Comparison of ENCODE assay signal across 8 cellular contexts in the genomic region with DNA sequence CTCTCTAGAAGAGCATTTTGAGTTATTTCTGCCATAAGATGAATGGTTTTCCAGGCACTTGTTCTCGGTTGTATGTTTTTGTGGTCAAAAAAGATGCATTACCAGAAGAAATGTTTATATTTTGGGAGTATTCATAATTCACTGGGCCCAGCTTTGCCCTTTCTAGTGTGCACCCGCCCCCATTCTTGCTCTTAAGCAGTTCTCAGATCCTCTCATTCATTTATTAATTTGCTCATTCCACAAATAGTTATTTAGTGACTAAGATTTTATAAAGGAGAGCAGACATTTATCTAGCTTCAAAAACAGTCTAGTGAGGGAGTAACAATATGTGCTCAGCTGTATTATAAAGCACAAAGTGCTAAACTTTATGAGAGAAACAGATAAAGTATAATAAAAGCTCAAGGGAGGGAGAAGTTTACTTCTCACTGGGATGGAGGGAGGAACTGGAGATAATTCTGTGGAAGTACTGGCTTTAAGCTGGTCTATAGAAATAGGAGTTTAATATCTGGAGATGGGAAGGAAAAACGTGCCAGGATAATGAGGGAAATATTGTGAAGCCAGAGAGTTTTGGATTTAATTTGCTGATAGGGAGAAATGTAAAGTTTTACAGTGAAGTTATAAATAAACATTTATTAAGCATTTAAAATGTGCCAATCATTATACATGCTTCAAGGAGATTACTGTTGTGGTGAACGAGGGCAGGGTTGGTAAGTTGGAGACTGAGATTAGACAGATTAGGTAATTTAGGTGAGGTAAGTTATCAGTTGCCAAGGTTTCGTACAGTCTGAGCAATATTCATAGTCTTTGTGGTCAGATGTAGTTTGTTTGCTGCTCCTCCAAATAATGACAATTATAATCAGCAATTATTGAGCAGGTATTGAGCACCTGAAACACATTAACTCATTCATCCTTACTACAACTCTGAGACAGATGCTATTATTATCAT. TPM values are rescaled to one million over a fixed set of nuclear protein-coding genes. Genes with fewer than 3 reads are reported as not detected.
DNase-seq lines count a peak whose midpoint lies in the region; ATAC-seq, FAIRE-seq and TF ChIP-seq lines count a peak whose summit lies in the region.

No MANE protein-coding gene starts in this region.

- H3K27me3 ChIP-seq in gastroesophageal sphincter, result no peaks in the 10 kb centered on the region

- POLR2A ChIA-PET in activated CD8-positive, alpha-beta T cell treated with anti-CD3 and anti-CD28 coated beads, Interleukin-2, amount 10 ng/mL, durations not matched to agents 7 days and 5 days (lab: Charles Lee), result interaction anchor here (0.9 to 5.2 kb wide), 3 partner anchors 11 to 70 kb away, joined by 3 to 121 read pairs (median 67); partner anchors contain the start of gene MACF1

- H3K36me3 ChIP-seq in gastroesophageal sphincter, result no peaks in the 10 kb centered on the region

- FAIRE-seq in H54 (lab: Jason Lieb, UNC), result no peak

- TF ChIP-seq CTCF in gastroesophageal sphincter (IDR thresholded peaks at IDR 0.05), result no peak

- H3K4me3 Mint-ChIP-seq in activated CD8-positive, alpha-beta T cell treated with anti-CD3 and anti-CD28 coated beads, Interleukin-2, amount 10 ng/mL, durations not matched to agents 7 days and 5 days, result peak overlapping the region; percentile 71

- H3K9me3 ChIP-seq in gastroesophageal sphincter, result no peaks in the 10 kb centered on the region

- peaks cover 19 to 85% (median 38%) of the 10 kb centered on the region in 3 donors for H3K4me1 ChIP-seq in gastroesophageal sphincter

- no peak for TF ChIP-seq POLR2A in gastroesophageal sphincter (IDR thresholded peaks at IDR 0.05)
- no peak for TF ChIP-seq POLR2A in H54 (IDR thresholded peaks at IDR 0.05; ENCODE audit: low read depth, low read length)

- DNase-seq in activated CD4-positive, CD25-positive, alpha-beta regulatory T cell treated with anti-CD3 and anti-CD28 coated beads, Interleukin-2, amount 50 U/mL, for 72 hours, result no peak
- DNase-seq in activated CD8-positive, alpha-beta T cell treated with anti-CD3 and anti-CD28 coated beads, Interleukin-2, amount 10 ng/mL, durations not matched to agents 7 days and 5 days, result peak; percentile 43
- no peak for DNase-seq in substantia nigra (lab: John Stamatoyannopoulos, UW)
- DNase-seq in GM19238 (ENCODE audit: insufficient read length, low spot score), result no peak
- no peak for DNase-seq in H54 (ENCODE audit: insufficient read length, low spot score)

- H3K27ac ChIP-seq in gastroesophageal sphincter (peak overlapping the region; percentile 78 to 91 (median 82)), substantia nigra (ENCODE audit: low read depth, low read length, poor library complexity, severe bottlenecking) (peak overlapping the region; percentile 1)

- no peaks in the 10 kb centered on the region for H3K36me3 Mint-ChIP-seq in activated CD8-positive, alpha-beta T cell treated with anti-CD3 and anti-CD28 coated beads, Interleukin-2, amount 10 ng/mL, durations not matched to agents 7 days and 5 days (ENCODE audit: low read depth)

- no peaks in the 10 kb centered on the region for H3K9me3 Mint-ChIP-seq in activated CD8-positive, alpha-beta T cell treated with anti-CD3 and anti-CD28 coated beads, Interleukin-2, amount 10 ng/mL, durations not matched to agents 7 days and 5 days (ENCODE audit: insufficient read depth)

- TF ChIP-seq EP300 in gastroesophageal sphincter (IDR thresholded peaks at IDR 0.05), result no peak

- CTCF ChIA-PET in activated CD8-positive, alpha-beta T cell treated with anti-CD3 and anti-CD28 coated beads, Interleukin-2, amount 10 ng/mL, durations not matched to agents 7 days and 5 days (lab: Charles Lee), result interaction anchor here (0.9 to 9.5 kb wide), 5 partner anchors 10 to 216 kb away, joined by 4 to 540 read pairs (median 92); partner anchors contain the start of gene MACF1

- WGBS in gastroesophageal sphincter (ENCODE audit: low coverage in 1 of 2), 2 donors, result 16 to 24% methylated on average over 5 of the region's 5 CpGs

- peak; percentile 18 to 25 for ATAC-seq in activated CD4-positive, CD25-positive, alpha-beta regulatory T cell treated with anti-CD3 and anti-CD28 coated beads, Interleukin-2, amount 50 U/mL, for 24 hours
- ATAC-seq in activated CD8-positive, alpha-beta T cell treated with anti-CD3 and anti-CD28 coated beads, Interleukin-2, amount 10 ng/mL, durations not matched to agents 7 days and 5 days, result peak; percentile 21
- no peak for ATAC-seq in gastroesophageal sphincter
- ATAC-seq in GM18519 (IDR thresholded peaks at IDR 0.05; ENCODE audit: low FRiP score, unreplicated experiment), result no peak

- no peaks in the 10 kb centered on the region for H3K27me3 Mint-ChIP-seq in activated CD8-positive, alpha-beta T cell treated with anti-CD3 and anti-CD28 coated beads, Interleukin-2, amount 10 ng/mL, durations not matched to agents 7 days and 5 days (ENCODE audit: low read depth)

- no peak overlapping the region for H3K4me3 ChIP-seq in gastroesophageal sphincter

- peaks cover 80% of the 10 kb centered on the region for H3K4me1 Mint-ChIP-seq in activated CD8-positive, alpha-beta T cell treated with anti-CD3 and anti-CD28 coated beads, Interleukin-2, amount 10 ng/mL, durations not matched to agents 7 days and 5 days (ENCODE audit: low read depth)

- peak overlapping the region; percentile 98 for H3K27ac Mint-ChIP-seq in activated CD8-positive, alpha-beta T cell treated with anti-CD3 and anti-CD28 coated beads, Interleukin-2, amount 10 ng/mL, durations not matched to agents 7 days and 5 days

RNA-seq across cellular contexts. Expression of gene MACF1, which starts 9.1 kb away (rescaled TPM):
- 100 to 1,000 TPM; 353 to 366 TPM for total RNA-seq in activated CD8-positive, alpha-beta T cell treated with anti-CD3 and anti-CD28 coated beads, Interleukin-2, amount 10 ng/mL, durations not matched to agents 7 days and 5 days
- total RNA-seq in gastroesophageal sphincter, result 100 to 1,000 TPM; 454 to 752 (median 541) TPM

Comparison
In these comparisons a context has a peak if more than half of its experiments do, and no peak if none do; other contexts are left out.
1. ATAC-seq: peak in activated CD4-positive, CD25-positive, alpha-beta regulatory T cell treated with anti-CD3 and anti-CD28 coated beads, Interleukin-2, amount 50 U/mL, for 24 hours (2 of 2) and activated CD8-positive, alpha-beta T cell treated with anti-CD3 and anti-CD28 coated beads, Interleukin-2, amount 10 ng/mL, durations not matched to agents 7 days and 5 days (single experiment); none in gastroesophageal sphincter (single experiment) and GM18519 (single experiment).